Comparison of ENCODE assay signal across 9 cellular contexts in genomic region chr22:35900483-35901168, GRCh38.
DNase-seq lines count a peak whose midpoint lies in the region; ATAC-seq, FAIRE-seq and TF ChIP-seq lines count a peak whose summit lies in the region.
"Had no signal": no experiment of that assay in that cellular context is flagged by ENCODE, and none has a peak within 500 bp of the region (broad histone marks: within the 10 kb centered on the region; RNA-seq: fewer than 3 reads in every experiment).

No MANE protein-coding gene starts in this region.

- POLR2A ChIA-PET in T-cell (lab: Charles Lee), result no interaction called here

- FAIRE-seq in GM12891 (lab: Jason Lieb, UNC), result no peak
- FAIRE-seq: pancreas had no signal

- no peaks in the 10 kb centered on the region for H3K27me3 ChIP-seq in aorta (ENCODE audit: control insufficient read depth in 1 of 2, insufficient read depth in 2 of 2, low read length in 1 of 2)
- H3K27me3 ChIP-seq: pancreas had no signal

- intact Hi-C loops in aorta (cut with DNase I), result no loop called here

- peaks cover 2 to 5% of the 10 kb centered on the region in 2 donors for H3K4me1 ChIP-seq in aorta (ENCODE audit: control insufficient read depth in 1 of 2, insufficient read depth in 2 of 2, low read length in 2 of 2)

- H3K27me3 Mint-ChIP-seq in T-cell, result peaks cover 3 to 14% of the 10 kb centered on the region in 2 donors

- H3K4me3 Mint-ChIP-seq in T-cell, result no peak overlapping the region

- peaks cover 11 to 27% (median 19%) of the 10 kb centered on the region in 3 donors for H3K4me1 Mint-ChIP-seq in T-cell

- H3K27ac Mint-ChIP-seq in T-cell, result peak overlapping the region; percentile 77 to 79

- no peaks in the 10 kb centered on the region for H3K36me3 ChIP-seq in aorta (ENCODE audit: control insufficient read depth in 1 of 2, insufficient read depth in 2 of 2, low read length in 1 of 2)
- H3K36me3 ChIP-seq: pancreas had no signal

- DNase-seq in A172 (ENCODE audit: low spot score) (peak; percentile 35), EL (peak; percentile 81), T-cell (peak in 1 of 34 experiments; percentile 3), foreskin melanocyte (peak; percentile 72), amygdala (lab: John Stamatoyannopoulos, UW) (no peak), GM12891 (ENCODE audit: insufficient read length, low spot score) (no peak), aorta (no peak)
- DNase-seq: pancreas had no signal

- H3K27ac ChIP-seq in aorta (ENCODE audit: low read depth in 1 of 2, low read length in 2 of 2), result no peak overlapping the region
- H3K27ac ChIP-seq: pancreas had no signal

- no peak for TF ChIP-seq POLR2A in GM12891 (IDR thresholded peaks at IDR 0.05; ENCODE audit: low read depth, low read length)

- CTCF ChIA-PET in T-cell (lab: Charles Lee), result interaction anchor here in 1 of 2 donors (0.6 kb wide), 1 partner anchor 166 kb away, joined by 3 read pairs; no protein-coding TSS in a partner anchor

- no peaks in the 10 kb centered on the region for H3K9me3 ChIP-seq in aorta (ENCODE audit: control insufficient read depth, low read length)
- H3K9me3 ChIP-seq: pancreas had no signal

- no peaks in the 10 kb centered on the region for H3K36me3 Mint-ChIP-seq in T-cell

- no peaks in the 10 kb centered on the region for H3K9me3 Mint-ChIP-seq in T-cell

- H3K4me3 ChIP-seq in aorta (ENCODE audit: low read length in 2 of 2), result no peak overlapping the region
- H3K4me3 ChIP-seq: pancreas had no signal

- 71 to 73% methylated on average over 5 of the region's 5 CpGs for WGBS in aorta, 2 donors

- ATAC-seq in T-cell (replicated peaks in 1 of 4), result peak; percentile 55 to 71 (median 70)
- no peak for ATAC-seq in GM18519 (IDR thresholded peaks at IDR 0.05; ENCODE audit: low FRiP score, unreplicated experiment)
- no peak for ATAC-seq in aorta (ENCODE audit: low FRiP score)
- ATAC-seq: pancreas had no signal

TF ChIP-seq in GM12891, 5 proteins besides CTCF, POLR2A, EP300 and RAD21:
- no peak for TF ChIP-seq PAX5 (IDR thresholded peaks at IDR 0.05; ENCODE audit: insufficient read depth, low read length, severe bottlenecking)
- TF ChIP-seq POU2F2 (IDR thresholded peaks at IDR 0.05; ENCODE audit: low read depth, low read length), result no peak
- TF ChIP-seq TAF1 (IDR thresholded peaks at IDR 0.05; ENCODE audit: low read depth, low read length), result no peak
- TF ChIP-seq POLR2AphosphoS5 (IDR thresholded peaks at IDR 0.05; ENCODE audit: low read depth, low read length), result no peak
- TF ChIP-seq SPI1 (IDR thresholded peaks at IDR 0.05; ENCODE audit: low read depth, low read length), result no peak

Comparison
In these comparisons a context has a peak if more than half of its experiments do, and no peak if none do; other contexts are left out.
1. DNase-seq: peak in A172 (single experiment), EL (single experiment) and foreskin melanocyte (single experiment); none in amygdala (0 of 56), GM12891 (single experiment) and aorta (0 of 2).
2. ATAC-seq: peak in T-cell (4 of 4); none in GM18519 (single experiment) and aorta (single experiment).